Comparison of ENCODE assay signal across 1 cellular context in the genomic region with DNA sequence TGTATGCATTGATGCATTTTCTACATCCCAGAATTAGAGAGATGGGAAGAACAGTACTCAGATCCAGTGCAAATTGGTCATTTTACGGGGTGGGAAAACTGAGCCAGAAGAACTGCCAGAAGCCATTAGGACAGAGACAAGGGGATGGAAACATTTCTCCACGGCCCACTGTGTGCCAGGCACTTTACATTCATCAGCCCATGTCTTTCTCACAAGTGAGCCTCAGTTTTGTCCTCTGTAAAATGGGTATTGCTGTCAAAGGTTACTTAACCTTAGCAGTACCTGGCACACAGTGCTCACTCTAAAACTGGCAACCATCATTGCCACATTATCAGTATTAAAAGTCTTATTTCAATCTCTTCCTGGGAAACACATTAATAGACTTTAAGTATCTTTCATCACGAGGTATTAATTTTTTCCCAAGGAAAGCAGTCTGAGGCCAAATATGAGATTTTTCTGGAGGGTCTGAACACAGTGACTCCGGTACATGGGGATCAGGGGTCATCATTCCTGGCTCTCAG.
TF ChIP-seq lines count a peak whose summit lies in the region.

No MANE protein-coding gene starts in this region.

TF ChIP-seq in HepG2, 621 proteins besides CTCF, POLR2A, EP300 and RAD21 (continued from another document):
- TF ChIP-seq NR2C2 (CRISPR knock-in tag; IDR thresholded peaks at IDR 0.05; ENCODE audit: borderline replicate concordance) = no peak
- TF ChIP-seq ZNF670 (CRISPR knock-in tag; IDR thresholded peaks at IDR 0.05; ENCODE audit: borderline replicate concordance) = 0 out of 2 replicates have a peak, but pooled peaks have one; percentile 3
- no peak for TF ChIP-seq TCF12 (IDR thresholded peaks at IDR 0.05)
- no peak for TF ChIP-seq TCF12 (CRISPR knock-in tag; IDR thresholded peaks at IDR 0.05)
- peak; percentile 94; the same call in 1 of the 2 replicates for TF ChIP-seq CHD4 (IDR thresholded peaks at IDR 0.05; ENCODE audit: borderline replicate concordance, low read length)
- TF ChIP-seq, protein P1, sequence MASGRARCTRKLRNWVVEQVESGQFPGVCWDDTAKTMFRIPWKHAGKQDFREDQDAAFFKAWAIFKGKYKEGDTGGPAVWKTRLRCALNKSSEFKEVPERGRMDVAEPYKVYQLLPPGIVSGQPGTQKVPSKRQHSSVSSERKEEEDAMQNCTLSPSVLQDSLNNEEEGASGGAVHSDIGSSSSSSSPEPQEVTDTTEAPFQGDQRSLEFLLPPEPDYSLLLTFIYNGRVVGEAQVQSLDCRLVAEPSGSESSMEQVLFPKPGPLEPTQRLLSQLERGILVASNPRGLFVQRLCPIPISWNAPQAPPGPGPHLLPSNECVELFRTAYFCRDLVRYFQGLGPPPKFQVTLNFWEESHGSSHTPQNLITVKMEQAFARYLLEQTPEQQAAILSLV (CRISPR knock-in tag; IDR thresholded peaks at IDR 0.05; ENCODE audit: borderline replicate concordance) = 0 out of 2 replicates have a peak, but pooled peaks have one; percentile 39
- no peak for TF ChIP-seq KAT7 (CRISPR knock-in tag; IDR thresholded peaks at IDR 0.05; ENCODE audit: borderline replicate concordance)
- TF ChIP-seq ZNF629 (CRISPR knock-in tag; conservative IDR thresholded peaks at IDR 0.05) = peak; percentile 99
- peak; percentile 47; the same call in 1 of the 2 replicates for TF ChIP-seq ZNF3 (CRISPR knock-in tag; IDR thresholded peaks at IDR 0.05)
- TF ChIP-seq HNF4A (CRISPR knock-in tag; IDR thresholded peaks at IDR 0.05) = 0 out of 2 replicates have a peak, but pooled peaks have one; percentile 0
- TF ChIP-seq POLR2AphosphoS2 (IDR thresholded peaks at IDR 0.05; ENCODE audit: low read depth, low read length) = peak; percentile 94
- TF ChIP-seq, protein P2, sequence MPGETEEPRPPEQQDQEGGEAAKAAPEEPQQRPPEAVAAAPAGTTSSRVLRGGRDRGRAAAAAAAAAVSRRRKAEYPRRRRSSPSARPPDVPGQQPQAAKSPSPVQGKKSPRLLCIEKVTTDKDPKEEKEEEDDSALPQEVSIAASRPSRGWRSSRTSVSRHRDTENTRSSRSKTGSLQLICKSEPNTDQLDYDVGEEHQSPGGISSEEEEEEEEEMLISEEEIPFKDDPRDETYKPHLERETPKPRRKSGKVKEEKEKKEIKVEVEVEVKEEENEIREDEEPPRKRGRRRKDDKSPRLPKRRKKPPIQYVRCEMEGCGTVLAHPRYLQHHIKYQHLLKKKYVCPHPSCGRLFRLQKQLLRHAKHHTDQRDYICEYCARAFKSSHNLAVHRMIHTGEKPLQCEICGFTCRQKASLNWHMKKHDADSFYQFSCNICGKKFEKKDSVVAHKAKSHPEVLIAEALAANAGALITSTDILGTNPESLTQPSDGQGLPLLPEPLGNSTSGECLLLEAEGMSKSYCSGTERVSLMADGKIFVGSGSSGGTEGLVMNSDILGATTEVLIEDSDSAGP (CRISPR knock-in tag; IDR thresholded peaks at IDR 0.05; ENCODE audit: borderline replicate concordance) = peak; percentile 29; the same call in 1 of the 2 replicates
- peak; percentile 97 for TF ChIP-seq KDM1A (CRISPR knock-in tag; IDR thresholded peaks at IDR 0.05)
- TF ChIP-seq ASH2L (IDR thresholded peaks at IDR 0.05; ENCODE audit: insufficient read length, low read depth, low read length) = peak; percentile 48
- TF ChIP-seq GTF3A (CRISPR knock-in tag; conservative IDR thresholded peaks at IDR 0.05) = no peak
- TF ChIP-seq ZNF564 (CRISPR knock-in tag; IDR thresholded peaks at IDR 0.05) = no peak
- TF ChIP-seq ZKSCAN1 (IDR thresholded peaks at IDR 0.05; ENCODE audit: low read length) = peak; percentile 90
- TF ChIP-seq ZMYM3 (CRISPR knock-in tag; IDR thresholded peaks at IDR 0.05) = peak; percentile 96
- TF ChIP-seq SMC3 (IDR thresholded peaks at IDR 0.05; ENCODE audit: low read length) = peak; percentile 14; the same call in 1 of the 2 replicates
- TF ChIP-seq ZMYM2 (CRISPR knock-in tag; IDR thresholded peaks at IDR 0.05) = peak; percentile 13; the same call in 1 of the 2 replicates
- TF ChIP-seq, protein P3, sequence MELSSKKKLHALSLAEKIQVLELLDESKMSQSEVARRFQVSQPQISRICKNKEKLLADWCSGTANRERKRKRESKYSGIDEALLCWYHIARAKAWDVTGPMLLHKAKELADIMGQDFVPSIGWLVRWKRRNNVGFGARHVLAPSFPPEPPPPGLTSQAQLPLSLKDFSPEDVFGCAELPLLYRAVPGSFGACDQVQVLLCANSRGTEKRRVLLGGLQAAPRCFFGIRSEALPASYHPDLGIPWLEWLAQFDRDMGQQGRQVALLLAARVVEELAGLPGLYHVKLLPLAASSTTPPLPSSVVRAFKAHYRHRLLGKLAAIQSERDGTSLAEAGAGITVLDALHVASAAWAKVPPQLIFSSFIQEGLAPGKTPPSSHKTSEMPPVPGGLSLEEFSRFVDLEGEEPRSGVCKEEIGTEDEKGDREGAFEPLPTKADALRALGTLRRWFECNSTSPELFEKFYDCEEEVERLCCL (CRISPR knock-in tag; IDR thresholded peaks at IDR 0.05; ENCODE audit: borderline replicate concordance) = no peak
- TF ChIP-seq RBFOX2 (IDR thresholded peaks at IDR 0.05; ENCODE audit: low read depth, low read length) = peak; percentile 1; the same call in 1 of the 2 replicates
- peak; percentile 80 for TF ChIP-seq RCOR2 (CRISPR knock-in tag; IDR thresholded peaks at IDR 0.05)
- peak; percentile 93 for TF ChIP-seq ADNP (CRISPR knock-in tag; IDR thresholded peaks at IDR 0.05)
